In genomic region chr16:85722497-85722896, GRCh38 we compare ENCODE assay signal across 1 cellular context.
TF ChIP-seq lines count a peak whose summit lies in the region.

No MANE protein-coding gene starts in this region.

TF ChIP-seq in H1, 55 proteins besides CTCF, POLR2A, EP300 and RAD21:
- TF ChIP-seq SAP30 (IDR thresholded peaks at IDR 0.05; ENCODE audit: insufficient read depth, insufficient replicate concordance, low read length) (no peak), TEAD4 (IDR thresholded peaks at IDR 0.05; ENCODE audit: low read depth, low read length) (no peak), NANOG (IDR thresholded peaks at IDR 0.05; ENCODE audit: insufficient read depth, low read depth, low read length, poor library complexity, severe bottlenecking) (no peak), CEBPB (IDR thresholded peaks at IDR 0.05; ENCODE audit: low read depth, low read length) (no peak)
